ENCODE assay signal across 8 cellular contexts in genomic region chr10:72625608-72626443, GRCh38. TPM values are rescaled to one million over a fixed set of nuclear protein-coding genes. Genes with fewer than 3 reads are reported as not detected.
DNase-seq lines count a peak whose midpoint lies in the region; FAIRE-seq and TF ChIP-seq lines count a peak whose summit lies in the region.

MICU1 (minus strand) TSS chr10:72626079; CDS start chr10:72566793, 59,286 bp downstream.

- H3K27me3 Mint-ChIP-seq in nephron (ENCODE audit: low read depth), result no peaks in the 10 kb centered on the region
- H3K27me3 Mint-ChIP-seq in stimulated activated naive CD8-positive, alpha-beta T cell treated with anti-CD3 and anti-CD28 coated beads, Interleukin-15, Interleukin-2, amounts not matched to agents 100 ng/mL and 50 ng/mL, for 24 hours, result no peaks in the 10 kb centered on the region

- H3K4me3 Mint-ChIP-seq in nephron, result peak within 1 kb of the TSS; percentile 98 to 100 (median 99)
- H3K4me3 Mint-ChIP-seq in stimulated activated naive CD8-positive, alpha-beta T cell treated with anti-CD3 and anti-CD28 coated beads, Interleukin-15, Interleukin-2, amounts not matched to agents 100 ng/mL and 50 ng/mL, for 24 hours, result peak within 1 kb of the TSS; percentile 97

- TF ChIP-seq POLR2A in H54 (IDR thresholded peaks at IDR 0.05; ENCODE audit: low read depth, low read length), result peak; percentile 82

- peak within 1 kb of the TSS; percentile 90 to 95 (median 92) for H3K27ac Mint-ChIP-seq in nephron
- peak within 1 kb of the TSS; percentile 95 for H3K27ac Mint-ChIP-seq in stimulated activated naive CD8-positive, alpha-beta T cell treated with anti-CD3 and anti-CD28 coated beads, Interleukin-15, Interleukin-2, amounts not matched to agents 100 ng/mL and 50 ng/mL, for 24 hours

- peak within 1 kb of the TSS; percentile 99 for H3K4me3 ChIP-seq in fibroblast of pulmonary artery (replicated peaks; ENCODE audit: low read depth, low read length)

- TF ChIP-seq CTCF in fibroblast of pulmonary artery (IDR thresholded peaks at IDR 0.05; ENCODE audit: low read length, missing control alignments) (no peak), nephron (IDR thresholded peaks at IDR 0.05; ENCODE audit: unreplicated experiment in 3 of 3) (no peak)

- H3K9me3 Mint-ChIP-seq in nephron, result no peaks in the 10 kb centered on the region
- no peaks in the 10 kb centered on the region for H3K9me3 Mint-ChIP-seq in stimulated activated naive CD8-positive, alpha-beta T cell treated with anti-CD3 and anti-CD28 coated beads, Interleukin-15, Interleukin-2, amounts not matched to agents 100 ng/mL and 50 ng/mL, for 24 hours

- DNase-seq in EL (peak; percentile 98), H54 (ENCODE audit: insufficient read length, low spot score) (peak; percentile 95), M059J (ENCODE audit: low read depth) (peak; percentile 96), SHP77 (lab: John Stamatoyannopoulos, UW) (peak; percentile 69 to 78), fibroblast of pulmonary artery (ENCODE audit: low read depth) (peak; percentile 94)
- DNase-seq in activated effector memory CD4-positive, alpha-beta T cell treated with Interleukin-2 at 50 U/mL for 16 hours, result peak; percentile 89

- peaks cover 11% of the 10 kb centered on the region for H3K4me1 Mint-ChIP-seq in nephron
- peaks cover 19% of the 10 kb centered on the region for H3K4me1 Mint-ChIP-seq in stimulated activated naive CD8-positive, alpha-beta T cell treated with anti-CD3 and anti-CD28 coated beads, Interleukin-15, Interleukin-2, amounts not matched to agents 100 ng/mL and 50 ng/mL, for 24 hours (ENCODE audit: low read depth)

- peak; percentile 97 for FAIRE-seq in H54 (lab: Jason Lieb, UNC)

- peaks cover 4% of the 10 kb centered on the region for H3K36me3 Mint-ChIP-seq in nephron (ENCODE audit: low read depth)
- H3K36me3 Mint-ChIP-seq in stimulated activated naive CD8-positive, alpha-beta T cell treated with anti-CD3 and anti-CD28 coated beads, Interleukin-15, Interleukin-2, amounts not matched to agents 100 ng/mL and 50 ng/mL, for 24 hours (ENCODE audit: low read depth), result peaks cover 4% of the 10 kb centered on the region

RNA-seq across cellular contexts. Expression of gene MICU1, which starts in this region (rescaled TPM):
- 49.4 and 53.7 TPM in 2 replicates for total RNA-seq in M059J (2014; rRNA removed; shearing (Covaris generic))

Comparison
In these comparisons a context has a peak if more than half of its experiments do, and no peak if none do; other contexts are left out.
1. Peak in every context shown above with its lines: DNase-seq and H3K4me3 ChIP-seq.